2 cellular contexts compared by ENCODE assay signal in genomic region chr19:6649189-6649588, GRCh38.
TF ChIP-seq lines count a peak whose summit lies in the region.

No MANE protein-coding gene starts in this region.

TF ChIP-seq in liver, 16 proteins besides CTCF, POLR2A, EP300 and RAD21:
- TF ChIP-seq NR2F2 (IDR thresholded peaks at IDR 0.05) (peak; percentile 20), YY1 (IDR thresholded peaks at IDR 0.05) (no peak), JUND (IDR thresholded peaks at IDR 0.05) (no peak)

TF ChIP-seq in HepG2, 621 proteins besides CTCF, POLR2A, EP300 and RAD21:
- TF ChIP-seq SMAD1 (CRISPR knock-in tag; IDR thresholded peaks at IDR 0.05; ENCODE audit: borderline replicate concordance, low read depth) (no peak), ATF7-NPFF (CRISPR knock-in tag; IDR thresholded peaks at IDR 0.05; ENCODE audit: low read depth) (no peak), DMTF1 (CRISPR knock-in tag; IDR thresholded peaks at IDR 0.05) (no peak), STAG1 (CRISPR knock-in tag; IDR thresholded peaks at IDR 0.05) (no peak), SMYD3 (CRISPR knock-in tag; IDR thresholded peaks at IDR 0.05) (no peak), ZHX2 (IDR thresholded peaks at IDR 0.05; ENCODE audit: low read depth) (no peak), ZHX2 (CRISPR knock-in tag; IDR thresholded peaks at IDR 0.05; ENCODE audit: borderline replicate concordance) (no peak), U2AF2 (IDR thresholded peaks at IDR 0.05; ENCODE audit: low read depth, low read length) (no peak), ZNF280B (CRISPR knock-in tag; IDR thresholded peaks at IDR 0.05; ENCODE audit: borderline replicate concordance) (no peak), CBX2 (IDR thresholded peaks at IDR 0.05; ENCODE audit: low read depth, low read length) (no peak), CBX2 (CRISPR knock-in tag; IDR thresholded peaks at IDR 0.05; ENCODE audit: low read depth) (no peak)
TF ChIP-seq in HepG2: peak in this region for 0.
